ENCODE assay signal across 32 cellular contexts in the genomic region with DNA sequence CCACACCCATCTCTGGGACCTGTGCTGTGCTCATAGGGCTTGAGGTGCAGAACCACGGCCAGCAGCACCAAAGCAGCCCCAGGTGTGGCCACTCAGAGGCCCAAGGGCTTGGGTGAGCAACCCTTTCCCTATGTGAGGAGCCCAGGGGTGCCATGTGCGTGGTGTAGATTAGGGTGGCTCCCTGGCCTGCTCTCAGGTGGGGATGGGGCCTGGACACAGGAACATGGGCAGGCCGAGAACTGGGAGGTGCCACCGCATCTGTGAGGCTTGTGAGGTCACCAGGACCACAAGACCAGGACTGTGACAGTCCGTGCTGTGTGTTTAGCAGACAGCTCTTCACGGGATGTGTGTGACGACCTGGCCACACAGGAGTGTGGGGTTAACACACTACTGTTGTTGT.
DNase-seq lines count a peak whose midpoint lies in the region; ATAC-seq, FAIRE-seq and TF ChIP-seq lines count a peak whose summit lies in the region.
"Had no signal": no experiment of that assay in that cellular context is flagged by ENCODE, and none has a peak within 500 bp of the region (broad histone marks: within the 10 kb centered on the region; RNA-seq: fewer than 3 reads in every experiment).

No MANE protein-coding gene starts in this region.

- TF ChIP-seq RAD21 in H1 (IDR thresholded peaks at IDR 0.05 in 1 of 2, conservative IDR thresholded peaks at IDR 0.05 in 1 of 2; ENCODE audit: low read depth in 2 of 2, low read length in 2 of 2): no peak

- no peak overlapping the region for H3K4me3 Mint-ChIP-seq in activated naive CD8-positive, alpha-beta T cell treated with anti-CD3 and anti-CD28 coated beads, Interleukin-2, amount 10 ng/mL, durations not matched to agents 7 days and 5 days
- H3K4me3 Mint-ChIP-seq in activated naive CD8-positive, alpha-beta T cell treated with anti-CD3 and anti-CD28 coated beads for 36 hours: no peak overlapping the region
- H3K4me3 Mint-ChIP-seq: activated B cell treated with CpG ODN at 0.5 μM for 24 hours; activated naive CD8-positive, alpha-beta T cell; activated T-helper 17 cell treated with anti-CD3 and anti-CD28 coated beads, Interleukin-2, amount 50 U/mL, for 72 hours; nephron had no signal

- no peak overlapping the region for H2BK12ac ChIP-seq in H1 (ENCODE audit: low read depth, low read length)

- no peaks in the 10 kb centered on the region for H4K20me1 ChIP-seq in H1 (replicated peaks in 1 of 2; ENCODE audit: control insufficient read depth in 1 of 2, insufficient read depth in 2 of 2, low read length in 2 of 2)

- H2BK20ac ChIP-seq in H1 (ENCODE audit: low read length): no peak overlapping the region

- H3K18ac ChIP-seq in H1 (ENCODE audit: extremely low read depth, low read length): no peak overlapping the region

- no peak overlapping the region for H2BK120ac ChIP-seq in H1 (replicated peaks; ENCODE audit: low read depth, low read length)

- TF ChIP-seq CTCF in H1 (IDR thresholded peaks at IDR 0.05; ENCODE audit: control extremely low read depth in 1 of 3, insufficient read depth in 1 of 3, low read depth in 1 of 3, low read length in 3 of 3) (no peak), mucosa of descending colon (IDR thresholded peaks at IDR 0.05) (no peak), upper lobe of left lung (IDR thresholded peaks at IDR 0.05) (no peak)

- no peak for FAIRE-seq in H1 (lab: Jason Lieb, UNC)
- FAIRE-seq: GM18507, keratinocyte had no signal

- H3K56ac ChIP-seq in H1 (replicated peaks; ENCODE audit: insufficient read length, low read depth, low read length): no peak overlapping the region

- H3K27ac ChIP-seq in H1 (ENCODE audit: low read depth, low read length): no peak overlapping the region
- no peak overlapping the region for H3K27ac ChIP-seq in upper lobe of left lung
- H3K27ac ChIP-seq: ascending aorta, stomach had no signal

- H3K14ac ChIP-seq in H1 (ENCODE audit: insufficient read length): no peak overlapping the region

- no peak for ATAC-seq in activated naive CD8-positive, alpha-beta T cell treated with anti-CD3 and anti-CD28 coated beads, Interleukin-2, amount 10 ng/mL, durations not matched to agents 7 days and 5 days (ENCODE audit: low read depth)
- ATAC-seq in mucosa of descending colon (no peak), upper lobe of left lung (ENCODE audit: low FRiP score in 2 of 2) (no peak), GM18907 (IDR thresholded peaks at IDR 0.05; ENCODE audit: unreplicated experiment) (no peak)
- ATAC-seq: activated T-helper 17 cell treated with anti-CD3 and anti-CD28 coated beads, Interleukin-2, amount 50 U/mL, for 72 hours had no signal

- H3K9me3 Mint-ChIP-seq in activated naive CD8-positive, alpha-beta T cell treated with anti-CD3 and anti-CD28 coated beads, Interleukin-2, amount 10 ng/mL, durations not matched to agents 7 days and 5 days: peaks cover 24% of the 10 kb centered on the region
- peaks cover 28% of the 10 kb centered on the region for H3K9me3 Mint-ChIP-seq in activated naive CD8-positive, alpha-beta T cell treated with anti-CD3 and anti-CD28 coated beads for 36 hours

- peak; percentile 22 for DNase-seq in activated naive CD8-positive, alpha-beta T cell treated with anti-CD3 and anti-CD28 coated beads, Interleukin-2, amount 10 ng/mL, durations not matched to agents 7 days and 5 days
- no peak for DNase-seq in activated naive CD8-positive, alpha-beta T cell treated with anti-CD3 and anti-CD28 coated beads for 36 hours
- DNase-seq in H1 (ENCODE audit: low read depth in 1 of 2, low spot score in 2 of 2) (no peak), mucosa of descending colon (peak in 2 of 3 donors; percentile 10 to 14), upper lobe of left lung (peak; percentile 15 to 32), NCI-H2107 (lab: John Stamatoyannopoulos, UW) (no peak)
- DNase-seq in stimulated activated CD8-positive, alpha-beta memory T cell treated with anti-CD3 and anti-CD28 coated beads, Interleukin-4, amount 100 ng/mL, for 48 hours: no peak
- DNase-seq: activated B cell treated with CpG ODN at 0.5 μM for 24 hours; activated CD4-positive, alpha-beta T cell treated with anti-CD3 and anti-CD28 coated beads, Interleukin-2, amount 50 U/mL, for 48 hours; cortex of kidney; DMS 273 treated with DMSO at 0.1 percent for 48 hours; effector memory CD4-positive, alpha-beta T cell; H7; KG1; MG63; NCI-H1105 treated with DMSO at 0.1 percent for 48 hours; NCI-H187 treated with DMSO at 0.1 percent for 48 hours; NCI-H524 treated with DMSO at 0.1 percent for 48 hours; OCI-M1; retina; SK-N-SH; stimulated activated CD4-positive, alpha-beta T cell treated with anti-CD3 and anti-CD28 coated beads, Interleukin-2, amount 100 ng/mL, for 24 hours; stomach had no signal

- no peaks in the 10 kb centered on the region for H3K4me1 ChIP-seq in H1 (replicated peaks in 1 of 4; ENCODE audit: control insufficient read depth in 3 of 4, insufficient read depth in 4 of 4, low read length in 3 of 4)
- H3K4me1 ChIP-seq in mucosa of descending colon (ENCODE audit: low read depth): no peaks in the 10 kb centered on the region
- peaks cover 0 to 9% (median 4%) of the 10 kb centered on the region in 4 donors for H3K4me1 ChIP-seq in upper lobe of left lung
- H3K4me1 ChIP-seq: ascending aorta, stomach had no signal

- POLR2A ChIA-PET in activated naive CD8-positive, alpha-beta T cell treated with anti-CD3 and anti-CD28 coated beads, Interleukin-2, amount 10 ng/mL, durations not matched to agents 7 days and 5 days (lab: Charles Lee): no interaction called here
- POLR2A ChIA-PET in H1 (lab: Charles Lee; ENCODE audit: partially characterized antibody): no interaction called here

- no peaks in the 10 kb centered on the region for H3K4me1 Mint-ChIP-seq in activated naive CD8-positive, alpha-beta T cell treated with anti-CD3 and anti-CD28 coated beads, Interleukin-2, amount 10 ng/mL, durations not matched to agents 7 days and 5 days
- H3K4me1 Mint-ChIP-seq in activated naive CD8-positive, alpha-beta T cell treated with anti-CD3 and anti-CD28 coated beads for 36 hours: no peaks in the 10 kb centered on the region
- H3K4me1 Mint-ChIP-seq: activated B cell treated with CpG ODN at 0.5 μM for 24 hours, nephron had no signal

- no peaks in the 10 kb centered on the region for H3K27me3 Mint-ChIP-seq in activated naive CD8-positive, alpha-beta T cell treated with anti-CD3 and anti-CD28 coated beads, Interleukin-2, amount 10 ng/mL, durations not matched to agents 7 days and 5 days
- no peaks in the 10 kb centered on the region for H3K27me3 Mint-ChIP-seq in activated naive CD8-positive, alpha-beta T cell treated with anti-CD3 and anti-CD28 coated beads for 36 hours
- H3K27me3 Mint-ChIP-seq: activated B cell treated with CpG ODN at 0.5 μM for 24 hours; activated naive CD8-positive, alpha-beta T cell; activated T-helper 17 cell treated with anti-CD3 and anti-CD28 coated beads, Interleukin-2, amount 50 U/mL, for 72 hours had no signal

- peaks cover 55% of the 10 kb centered on the region for H3K36me3 Mint-ChIP-seq in activated naive CD8-positive, alpha-beta T cell treated with anti-CD3 and anti-CD28 coated beads, Interleukin-2, amount 10 ng/mL, durations not matched to agents 7 days and 5 days
- peaks cover 50% of the 10 kb centered on the region for H3K36me3 Mint-ChIP-seq in activated naive CD8-positive, alpha-beta T cell treated with anti-CD3 and anti-CD28 coated beads for 36 hours

- H3K27me3 ChIP-seq in H1 (replicated peaks in 1 of 4; ENCODE audit: control insufficient read depth in 3 of 4, extremely low read depth in 1 of 4, insufficient read depth in 3 of 4, low read length in 3 of 4): no peaks in the 10 kb centered on the region
- no peaks in the 10 kb centered on the region for H3K27me3 ChIP-seq in upper lobe of left lung
- H3K27me3 ChIP-seq: ascending aorta, MG63, stomach had no signal

- H3K9ac ChIP-seq in H1 (replicated peaks in 1 of 4; ENCODE audit: extremely low read depth in 1 of 4, low read depth in 3 of 4, low read length in 3 of 4): no peak overlapping the region
- H3K9ac ChIP-seq: SK-N-SH had no signal

- CTCF ChIA-PET in H1 (lab: Charles Lee; ENCODE audit: partially characterized antibody): interaction anchor here (1.3 kb wide), 1 partner anchor 9 kb away, joined by 3 read pairs; no protein-coding TSS in a partner anchor

- TF ChIP-seq EP300 in H1 (IDR thresholded peaks at IDR 0.05; ENCODE audit: borderline replicate concordance in 1 of 2, low read depth in 2 of 2, low read length in 2 of 2): no peak
- TF ChIP-seq EP300 in upper lobe of left lung (IDR thresholded peaks at IDR 0.05): no peak

- H4K5ac ChIP-seq in H1 (ENCODE audit: insufficient read length, low read depth, low read length): no peak overlapping the region

- peak overlapping the region; percentile 40; the same call in 1 of the 2 replicates for H4K8ac ChIP-seq in H1 (ENCODE audit: extremely low read depth, insufficient read depth, low read length)

- WGBS in H1 (ENCODE audit: extremely low coverage in 1 of 2, insufficient coverage in 1 of 2, insufficient read length in 1 of 2, insufficient replicate concordance in 2 of 2, low coverage in 1 of 2, low lambda C conversion rate in 2 of 2, missing lambda C conversion rate in 1 of 2), 2 experiments: 97% methylated on average over 7 of the region's 7 CpGs; no CpG with 5 or more reads in 1 of the 2 experiments
- 92 to 98% methylated on average over 5 to 7 of the region's 7 CpGs for WGBS in upper lobe of left lung, 2 donors

- no peak overlapping the region for H3K4me2 ChIP-seq in H1 (ENCODE audit: insufficient read depth in 1 of 2, low read depth in 2 of 2, low read length in 2 of 2)
- H3K4me2 ChIP-seq: SK-N-SH had no signal

- H3K4ac ChIP-seq in H1 (replicated peaks; ENCODE audit: insufficient read length, low read depth, low read length): no peak overlapping the region

- H2BK15ac ChIP-seq in H1 (ENCODE audit: low read length): no peak overlapping the region

- no peaks in the 10 kb centered on the region; the same call in none of the 2 replicates for H3K79me1 ChIP-seq in H1 (ENCODE audit: low read depth, low read length)

- H3K9me3 ChIP-seq in H1 (ENCODE audit: insufficient read depth in 2 of 2, low read depth in 1 of 2, low read length in 1 of 2) (peaks cover 58 to 69% of the 10 kb centered on the region in 2 experiments), mucosa of descending colon (peaks cover 24% of the 10 kb centered on the region), upper lobe of left lung (peaks cover 9 to 21% (median 16%) of the 10 kb centered on the region in 4 donors)

- H4K91ac ChIP-seq in H1 (replicated peaks; ENCODE audit: insufficient read length, low read length): no peak overlapping the region

- intact Hi-C loops in mucosa of descending colon (cut with DNase I, micrococcal nuclease): no loop called here

- no peak overlapping the region for H3K4me3 ChIP-seq in H1 (ENCODE audit: extremely low read depth in 1 of 4, insufficient read depth in 2 of 4, low read depth in 3 of 4, low read length in 4 of 4)
- no peak overlapping the region for H3K4me3 ChIP-seq in mucosa of descending colon
- H3K4me3 ChIP-seq in upper lobe of left lung: no peak overlapping the region
- H3K4me3 ChIP-seq: ascending aorta, lung, MG63, stomach had no signal

- H2AK5ac ChIP-seq in H1 (ENCODE audit: low read depth, low read length): no peak overlapping the region

- no peak overlapping the region for H3K27ac Mint-ChIP-seq in activated naive CD8-positive, alpha-beta T cell treated with anti-CD3 and anti-CD28 coated beads, Interleukin-2, amount 10 ng/mL, durations not matched to agents 7 days and 5 days
- no peak overlapping the region for H3K27ac Mint-ChIP-seq in activated naive CD8-positive, alpha-beta T cell treated with anti-CD3 and anti-CD28 coated beads for 36 hours
- H3K27ac Mint-ChIP-seq: activated B cell treated with CpG ODN at 0.5 μM for 24 hours; activated T-helper 17 cell treated with anti-CD3 and anti-CD28 coated beads, Interleukin-2, amount 50 U/mL, for 72 hours; CD8-positive, alpha-beta memory T cell had no signal

- H2BK5ac ChIP-seq in H1 (ENCODE audit: low read depth, low read length): no peak overlapping the region

- no peak overlapping the region for H2AFZ ChIP-seq in H1 (ENCODE audit: low read length)

- H3K36me3 ChIP-seq in H1 (ENCODE audit: control insufficient read depth in 2 of 4, insufficient read depth in 4 of 4, low read length in 3 of 4) (peaks cover 3 to 57% (median 33%) of the 10 kb centered on the region in 4 experiments; a peak in 6 of 8 replicates), mucosa of descending colon (ENCODE audit: low read depth) (no peaks in the 10 kb centered on the region), upper lobe of left lung (peaks cover 16 to 62% (median 55%) of the 10 kb centered on the region in 4 donors)

- H3K23me2 ChIP-seq in H1 (ENCODE audit: low read depth, low read length): no peaks in the 10 kb centered on the region

- TF ChIP-seq POLR2A in H1 (IDR thresholded peaks at IDR 0.05; ENCODE audit: control extremely low read depth in 1 of 2, low read depth in 2 of 2, low read length in 2 of 2): no peak
- TF ChIP-seq POLR2A in upper lobe of left lung (IDR thresholded peaks at IDR 0.05): no peak

- H3K23ac ChIP-seq in H1 (ENCODE audit: insufficient read length): no peak overlapping the region

- no peaks in the 10 kb centered on the region for H3K79me2 ChIP-seq in H1 (ENCODE audit: control insufficient read depth in 1 of 2, insufficient read depth in 2 of 2, low read length in 2 of 2)

Comparison
In these comparisons a context has a peak if more than half of its experiments do, and no peak if none do; other contexts are left out.
1. DNase-seq: peak in activated naive CD8-positive, alpha-beta T cell treated with anti-CD3 and anti-CD28 coated beads, Interleukin-2, amount 10 ng/mL, durations not matched to agents 7 days and 5 days (single experiment), mucosa of descending colon (2 of 3) and upper lobe of left lung (2 of 2); none in activated naive CD8-positive, alpha-beta T cell treated with anti-CD3 and anti-CD28 coated beads for 36 hours (single experiment), H1 (0 of 2), NCI-H2107 (single experiment) and stimulated activated CD8-positive, alpha-beta memory T cell treated with anti-CD3 and anti-CD28 coated beads, Interleukin-4, amount 100 ng/mL, for 48 hours (single experiment).